In genomic region chr17:37518816-37519215, GRCh38 we compare ENCODE assay signal across 14 cellular contexts. TPM values are rescaled to one million over a fixed set of nuclear protein-coding genes. Genes with fewer than 3 reads are reported as not detected.
DNase-seq lines count a peak whose midpoint lies in the region; ATAC-seq and TF ChIP-seq lines count a peak whose summit lies in the region.
"Had no signal": no experiment of that assay in that cellular context is flagged by ENCODE, and none has a peak within 500 bp of the region (broad histone marks: within the 10 kb centered on the region; RNA-seq: fewer than 3 reads in every experiment).

No MANE protein-coding gene starts in this region.

- ATAC-seq in IMR-90 (ENCODE audit: low read depth) (no peak), T-helper 17 cell (no peak)

- H3K27ac Mint-ChIP-seq in brain (peak overlapping the region in 4 of 5 experiments; percentile 22 to 67 (median 44)), T-helper 17 cell (no peak overlapping the region), glutamatergic neuron (ENCODE audit: unreplicated experiment) (no peak overlapping the region)
- H3K27ac Mint-ChIP-seq: CD4-positive, CD25-positive, alpha-beta regulatory T cell had no signal

- POLR2A ChIA-PET in IMR-90 (lab: Charles Lee; ENCODE audit: unreplicated experiment), result no interaction called here

- peak overlapping the region; percentile 47 for H2AK9ac ChIP-seq in IMR-90 (replicated peaks; ENCODE audit: low read depth, low read length, poor library complexity)

- TF ChIP-seq RAD21 in IMR-90 (IDR thresholded peaks at IDR 0.05; ENCODE audit: low read length), result no peak

- H3K4me1 Mint-ChIP-seq in brain (peaks cover 20% of the 10 kb centered on the region), T-helper 17 cell (peaks cover 8% of the 10 kb centered on the region), glutamatergic neuron (ENCODE audit: low read depth, unreplicated experiment) (peaks cover 11% of the 10 kb centered on the region)

- dilution Hi-C loops in IMR-90 (cut with HindIII; ENCODE audit: low sequenced_read_pairs, unreplicated experiment), result no loop called here

- H3K36me3 Mint-ChIP-seq in brain, result peaks cover 55% of the 10 kb centered on the region
- H3K36me3 Mint-ChIP-seq in T-helper 17 cell (ENCODE audit: low read depth), result peaks cover 6% of the 10 kb centered on the region
- H3K36me3 Mint-ChIP-seq in glutamatergic neuron (ENCODE audit: unreplicated experiment), result no peaks in the 10 kb centered on the region

- no peak overlapping the region for H2BK12ac ChIP-seq in trophoblast cell (ENCODE audit: low read length)

- H3K9me3 ChIP-seq in IMR-90 (ENCODE audit: control insufficient read depth, insufficient read depth, low read length) (no peaks in the 10 kb centered on the region), T-helper 17 cell (ENCODE audit: control insufficient read depth, low read length, poor library complexity, severe bottlenecking) (no peaks in the 10 kb centered on the region), trophoblast cell (ENCODE audit: insufficient read depth, low read depth, low read length) (no peaks in the 10 kb centered on the region)

- H3K27me3 Mint-ChIP-seq in brain (no peaks in the 10 kb centered on the region), T-helper 17 cell (no peaks in the 10 kb centered on the region), glutamatergic neuron (ENCODE audit: unreplicated experiment) (no peaks in the 10 kb centered on the region)
- H3K27me3 Mint-ChIP-seq: CD4-positive, CD25-positive, alpha-beta regulatory T cell had no signal

- no peaks in the 10 kb centered on the region for H3K9me3 Mint-ChIP-seq in brain
- H3K9me3 Mint-ChIP-seq in glutamatergic neuron (ENCODE audit: unreplicated experiment), result peaks cover 2% of the 10 kb centered on the region
- H3K9me3 Mint-ChIP-seq: CD4-positive, CD25-positive, alpha-beta regulatory T cell had no signal

- H3K23ac ChIP-seq in IMR-90 (ENCODE audit: low read depth, low read length) (0 out of 2 replicates have a peak overlapping the region, but pooled peaks have one; percentile 43), trophoblast cell (ENCODE audit: low read length) (no peak overlapping the region)

- H4K8ac ChIP-seq in IMR-90 (ENCODE audit: low read depth in 2 of 2, low read length in 2 of 2) (no peak overlapping the region), trophoblast cell (ENCODE audit: low read depth, low read length) (no peak overlapping the region)

- in situ Hi-C loops in IMR-90 (cut with MboI; ENCODE audit: low sequenced_read_pairs), result no loop called here

- TF ChIP-seq POLR2A in IMR-90 (IDR thresholded peaks at IDR 0.05; ENCODE audit: low read depth, low read length), result no peak

- H2BK15ac ChIP-seq in IMR-90 (ENCODE audit: low read depth, low read length), result no peak overlapping the region

- peaks cover 24% of the 10 kb centered on the region for H4K20me1 ChIP-seq in IMR-90 (ENCODE audit: insufficient read depth, low read length)

- DNase-seq in AG10803 (ENCODE audit: low read depth) (peak; percentile 32), IMR-90 (no peak), midbrain (lab: John Stamatoyannopoulos, UW) (peak; percentile 37), T-helper 17 cell (no peak), trophoblast cell (no peak), NCI-H2107 treated with DMSO at 0.1 percent for 48 hours (lab: John Stamatoyannopoulos, UW; ENCODE audit: unreplicated experiment) (no peak), glutamatergic neuron (no peak)
- DNase-seq: activated CD8-positive, alpha-beta memory T cell treated with anti-CD3 and anti-CD28 coated beads, Interleukin-2, amount 50 U/mL, for 4 hours; CD4-positive, CD25-positive, alpha-beta regulatory T cell; KBM-7; NCI-H187; stimulated activated CD4-positive, alpha-beta T cell treated with anti-CD3 and anti-CD28 coated beads, Interleukin-4, amount 100 ng/mL, for 24 hours; stimulated activated naive CD4-positive, alpha-beta T cell had no signal

- H3K14ac ChIP-seq in IMR-90 (replicated peaks; ENCODE audit: low read depth, low read length), result 0 out of 2 replicates have a peak overlapping the region, but pooled peaks have one; percentile 2
- no peak overlapping the region for H3K14ac ChIP-seq in trophoblast cell (ENCODE audit: low read length)

- H3K4me3 ChIP-seq in AG10803 (ENCODE audit: low read length), result no peak overlapping the region
- H3K4me3 ChIP-seq in IMR-90 (ENCODE audit: insufficient read depth, low read depth, low read length), result no peak overlapping the region
- no peak overlapping the region for H3K4me3 ChIP-seq in trophoblast cell (ENCODE audit: low read depth, low read length)

- H3K27ac ChIP-seq in IMR-90 (ENCODE audit: insufficient read depth, low read length), result no peak overlapping the region
- no peak overlapping the region for H3K27ac ChIP-seq in trophoblast cell (ENCODE audit: low read depth, low read length)

- H4K91ac ChIP-seq in IMR-90 (ENCODE audit: insufficient read depth, low read depth, low read length) (no peak overlapping the region), trophoblast cell (ENCODE audit: low read depth, low read length) (no peak overlapping the region)

- H3K9me1 ChIP-seq in IMR-90 (ENCODE audit: insufficient read depth, low read length), result peaks cover 30% of the 10 kb centered on the region

- no peak overlapping the region for H2AK5ac ChIP-seq in IMR-90 (ENCODE audit: low read depth, low read length)
- no peak overlapping the region for H2AK5ac ChIP-seq in trophoblast cell (ENCODE audit: low read length)

- H3K4ac ChIP-seq in IMR-90 (ENCODE audit: low read depth, low read length) (peak overlapping the region; percentile 6), trophoblast cell (ENCODE audit: low read depth, low read length) (no peak overlapping the region)

- H2BK120ac ChIP-seq in IMR-90 (ENCODE audit: low read depth, low read length) (0 out of 2 replicates have a peak overlapping the region, but pooled peaks have one; percentile 17), trophoblast cell (ENCODE audit: insufficient read depth, low read length, poor library complexity) (no peak overlapping the region)

- no peak overlapping the region for H2BK20ac ChIP-seq in IMR-90 (ENCODE audit: low read depth, low read length)

- H3K27me3 ChIP-seq in IMR-90 (ENCODE audit: control insufficient read depth, insufficient read depth, low read length) (no peaks in the 10 kb centered on the region), trophoblast cell (ENCODE audit: insufficient read depth, low read length) (no peaks in the 10 kb centered on the region)

- intact Hi-C loops in IMR-90 (cut with micrococcal nuclease), result no loop called here

- no peaks in the 10 kb centered on the region for H3K79me2 ChIP-seq in trophoblast cell (ENCODE audit: control insufficient read depth, insufficient read depth, low read length, poor library complexity)

- H3K56ac ChIP-seq in IMR-90 (ENCODE audit: extremely low read depth, insufficient read depth, low read length), result no peak overlapping the region

- no peak overlapping the region for H2BK5ac ChIP-seq in IMR-90 (ENCODE audit: low read depth, low read length, poor library complexity, severe bottlenecking)
- H2BK5ac ChIP-seq in trophoblast cell (ENCODE audit: low read depth, low read length, poor library complexity), result no peak overlapping the region

- CTCF ChIA-PET in IMR-90 (lab: Yijun Ruan, JAX), result interaction anchor here (0.6 to 2.0 kb wide), 3 partner anchors 8 to 342 kb away, joined by 3 to 5 read pairs (median 3); no protein-coding TSS in a partner anchor

- no peak overlapping the region for H3K4me2 ChIP-seq in IMR-90 (ENCODE audit: low read depth, low read length)
- no peak overlapping the region for H3K4me2 ChIP-seq in trophoblast cell (ENCODE audit: low read length)

- 85% methylated on average over 7 of the region's 9 CpGs; no CpG with 5 or more reads in 1 of the 2 experiments for WGBS in IMR-90 (ENCODE audit: extremely low coverage in 2 of 2, insufficient read length in 1 of 2), 2 experiments
- no CpG with 5 or more reads among the region's 9 CpGs for WGBS in trophoblast cell (ENCODE audit: extremely low coverage, insufficient coverage, insufficient read length)

- no peak overlapping the region for H2AFZ ChIP-seq in IMR-90 (replicated peaks; ENCODE audit: low read length, poor library complexity)
- H2AFZ ChIP-seq in trophoblast cell (ENCODE audit: insufficient read depth, low read length, poor library complexity), result no peak overlapping the region

- H3K4me3 Mint-ChIP-seq in brain (no peak overlapping the region), T-helper 17 cell (no peak overlapping the region), glutamatergic neuron (ENCODE audit: unreplicated experiment) (no peak overlapping the region)
- H3K4me3 Mint-ChIP-seq: CD4-positive, CD25-positive, alpha-beta regulatory T cell had no signal

- peaks cover 19% of the 10 kb centered on the region for H3K4me1 ChIP-seq in IMR-90 (ENCODE audit: control insufficient read depth, insufficient read depth, low read length)
- H3K4me1 ChIP-seq in trophoblast cell (ENCODE audit: control insufficient read depth in 1 of 2, insufficient read depth in 2 of 2, low read length in 2 of 2), result no peaks in the 10 kb centered on the region

- no TSS peak for BruUV-seq in IMR-90 (replicated peaks; lab: Mats Ljungman, UMichigan)

- no peak overlapping the region for H4K12ac ChIP-seq in trophoblast cell (ENCODE audit: low read depth, low read length)

- no peak overlapping the region for H3K18ac ChIP-seq in IMR-90 (ENCODE audit: low read depth, low read length)
- no peak overlapping the region for H3K18ac ChIP-seq in trophoblast cell (ENCODE audit: low read length)

- TF ChIP-seq CTCF in AG10803 (conservative IDR thresholded peaks at IDR 0.05; ENCODE audit: low read length), result peak; percentile 9; the same call in 1 of the 2 replicates
- no peak for TF ChIP-seq CTCF in IMR-90 (conservative IDR thresholded peaks at IDR 0.05; ENCODE audit: low read depth, low read length)
- no peak for TF ChIP-seq CTCF in brain (conservative IDR thresholded peaks at IDR 0.05)
- no peak for TF ChIP-seq CTCF in glutamatergic neuron (IDR thresholded peaks at IDR 0.05; ENCODE audit: partially characterized antibody, unreplicated experiment)

- H3K9ac ChIP-seq in IMR-90 (ENCODE audit: low read depth, low read length) (no peak overlapping the region), trophoblast cell (ENCODE audit: low read length) (no peak overlapping the region)

- H3K36me3 ChIP-seq in IMR-90 (ENCODE audit: control insufficient read depth, insufficient read depth, low read length), result peaks cover 32% of the 10 kb centered on the region
- H3K36me3 ChIP-seq in trophoblast cell (ENCODE audit: control insufficient read depth in 1 of 2, insufficient read depth in 2 of 2, low read length in 2 of 2), result peaks cover 22 to 33% of the 10 kb centered on the region in 2 experiments

- H3K79me1 ChIP-seq in IMR-90 (ENCODE audit: low read depth in 1 of 2, low read length in 2 of 2) (peaks cover 11 to 71% of the 10 kb centered on the region in 2 experiments), trophoblast cell (ENCODE audit: low read length) (no peaks in the 10 kb centered on the region)

- H4K5ac ChIP-seq in IMR-90 (ENCODE audit: low read depth, low read length), result no peak overlapping the region

RNA-seq across cellular contexts. Expression of gene DUSP14, which starts 29.1 kb away (rescaled TPM):
- 97.5 and 102 TPM in 2 replicates for total RNA-seq in IMR-90 (2012; rRNA removed)
- 126 and 127 TPM in 2 replicates for polyA plus RNA-seq in IMR-90 (2012; rRNA removed)
- polyA plus RNA-seq in IMR-90 (2012; cell fraction: cytosol; rRNA removed), result 93.8 and 139 TPM in 2 replicates
- polyA plus RNA-seq in IMR-90 (2012; cell fraction: nucleus; rRNA removed; ENCODE audit: low replicate concordance), result 88.2 and 107 TPM in 2 replicates
- 27.2 TPM for polyA plus RNA-seq in brain (ENCODE audit: insufficient read depth, low read depth, low replicate concordance)
- total RNA-seq in T-helper 17 cell, result 1 to 10 TPM; 3.9 to 4.4 TPM
- 40.4 and 42.7 TPM in 2 replicates for polyA plus RNA-seq in trophoblast cell (2013)
- 10.0 TPM for total RNA-seq in glutamatergic neuron (ENCODE audit: unreplicated experiment)

Comparison
In these comparisons a context has a peak if more than half of its experiments do, and no peak if none do; other contexts are left out.
1. DNase-seq: peak in AG10803 (single experiment) and midbrain (single experiment); none in IMR-90 (single experiment), T-helper 17 cell (0 of 3), trophoblast cell (0 of 2), NCI-H2107 treated with DMSO at 0.1 percent for 48 hours (single experiment) and glutamatergic neuron (single experiment).
2. H3K27ac Mint-ChIP-seq: peak in brain (4 of 5); none in T-helper 17 cell (single experiment) and glutamatergic neuron (single experiment).